Comparison of ENCODE assay signal across 27 cellular contexts in the genomic region with DNA sequence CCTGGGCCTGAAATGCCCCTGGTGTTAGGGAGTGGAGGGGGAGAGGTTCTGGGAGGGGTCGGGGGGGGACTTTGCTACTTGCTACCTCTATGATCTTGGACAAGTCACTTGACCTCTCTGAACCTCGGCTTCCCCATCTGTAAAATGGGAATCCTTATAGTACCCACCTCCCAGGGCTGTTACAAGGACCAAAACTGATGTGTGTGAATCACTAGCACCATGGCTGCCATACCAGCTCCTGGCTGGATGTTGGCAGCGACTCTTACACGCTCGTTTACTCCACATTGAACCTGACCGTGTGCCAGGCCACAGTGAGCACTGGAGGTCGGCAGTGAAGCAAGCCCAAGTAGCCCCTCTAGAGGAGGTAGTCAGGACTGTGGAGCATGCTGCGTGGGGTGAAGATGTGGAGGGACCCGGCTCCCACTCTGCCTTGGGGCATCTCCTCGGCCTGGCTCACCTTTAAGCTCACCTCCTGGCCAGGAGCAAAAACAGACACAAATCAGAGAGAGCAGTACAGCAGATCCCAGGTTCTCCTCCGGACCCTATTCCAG. TPM values are rescaled to one million over a fixed set of nuclear protein-coding genes. Genes with fewer than 3 reads are reported as not detected.
DNase-seq lines count a peak whose midpoint lies in the region; ATAC-seq and TF ChIP-seq lines count a peak whose summit lies in the region.
"Had no signal": no experiment of that assay in that cellular context is flagged by ENCODE, and none has a peak within 500 bp of the region (broad histone marks: within the 10 kb centered on the region; RNA-seq: fewer than 3 reads in every experiment).

No MANE protein-coding gene starts in this region.

- H3K9ac ChIP-seq in mesenchymal stem cell (ENCODE audit: low read length), result peak overlapping the region; percentile 25

- H3K27ac ChIP-seq in left ventricle myocardium inferior (replicated peaks) (no peak overlapping the region), WERI-Rb-1 (no peak overlapping the region), mesenchymal stem cell (ENCODE audit: low read length, poor library complexity, severe bottlenecking) (no peak overlapping the region)
- H3K27ac ChIP-seq: ascending aorta, coronary artery, epithelial cell of prostate, neutrophil, psoas muscle, SJSA1 had no signal

- no peak overlapping the region for H3K4me3 Mint-ChIP-seq in type B pancreatic cell
- H3K4me3 Mint-ChIP-seq: activated B cell treated with CpG ODN at 0.5 μM for 24 hours; activated naive CD8-positive, alpha-beta T cell; memory B cell; T-cell had no signal

- peak overlapping the region; percentile 29 for H2AFZ ChIP-seq in mesenchymal stem cell (ENCODE audit: low read depth, low read length)

- peak overlapping the region; percentile 19 for H2AK5ac ChIP-seq in mesenchymal stem cell (ENCODE audit: low read length, severe bottlenecking)

- no peaks in the 10 kb centered on the region for H3K27me3 Mint-ChIP-seq in type B pancreatic cell
- H3K27me3 Mint-ChIP-seq: activated B cell treated with CpG ODN at 0.5 μM for 24 hours; activated naive CD8-positive, alpha-beta T cell; memory B cell had no signal

- 85% methylated on average over 10 of the region's 11 CpGs for WGBS in mesenchymal stem cell

- no peak overlapping the region for H3K23ac ChIP-seq in mesenchymal stem cell (ENCODE audit: low read length in 2 of 2)

- H2BK120ac ChIP-seq in mesenchymal stem cell (ENCODE audit: low read depth, low read length), result no peak overlapping the region

- peak overlapping the region; percentile 88 to 93 for H3K18ac ChIP-seq in mesenchymal stem cell (ENCODE audit: low read depth in 1 of 2, low read length in 2 of 2)

- H3K27me3 ChIP-seq in left ventricle myocardium inferior (ENCODE audit: low read depth) (no peaks in the 10 kb centered on the region), WERI-Rb-1 (ENCODE audit: insufficient read depth, low read depth, severe bottlenecking) (no peaks in the 10 kb centered on the region), mesenchymal stem cell (ENCODE audit: control insufficient read depth in 1 of 2, insufficient read depth in 1 of 2, low read length in 2 of 2) (no peaks in the 10 kb centered on the region)
- H3K27me3 ChIP-seq: ascending aorta, SJSA1 had no signal

- no peaks in the 10 kb centered on the region for H3K9me3 Mint-ChIP-seq in type B pancreatic cell
- H3K9me3 Mint-ChIP-seq: activated T-helper 2 cell treated with anti-CD3 and anti-CD28 coated beads, Interferon-gamma antibody, Interleukin-2, Interleukin-4, amounts not matched to agents 10 μg/mL and 5 μg/mL and 100 μg/mL, durations not matched to agents 14 hours and 24 hours and 36 hours; memory B cell had no signal

- peak overlapping the region in 1 of 2 experiments; percentile 89 for H2BK12ac ChIP-seq in mesenchymal stem cell (ENCODE audit: low read length in 2 of 2)

- H3K27ac Mint-ChIP-seq in type B pancreatic cell, result no peak overlapping the region
- H3K27ac Mint-ChIP-seq: activated B cell treated with CpG ODN at 0.5 μM for 24 hours; activated naive CD8-positive, alpha-beta T cell; activated T-helper 2 cell treated with anti-CD3 and anti-CD28 coated beads, Interferon-gamma antibody, Interleukin-2, Interleukin-4, amounts not matched to agents 10 μg/mL and 5 μg/mL and 100 μg/mL, durations not matched to agents 14 hours and 24 hours and 36 hours; memory B cell; T-cell had no signal

- H3K9me3 ChIP-seq in left ventricle myocardium inferior (replicated peaks) (peaks cover 5% of the 10 kb centered on the region), WERI-Rb-1 (ENCODE audit: severe bottlenecking) (no peaks in the 10 kb centered on the region), mesenchymal stem cell (ENCODE audit: control insufficient read depth, low read length) (no peaks in the 10 kb centered on the region)
- H3K9me3 ChIP-seq: ascending aorta, neutrophil, SJSA1 had no signal

- peak overlapping the region; percentile 99 for H4K8ac ChIP-seq in mesenchymal stem cell (ENCODE audit: low read length)

- H3K4me1 ChIP-seq in left ventricle myocardium inferior (peaks cover 35% of the 10 kb centered on the region), mesenchymal stem cell (ENCODE audit: control insufficient read depth, insufficient read depth, low read depth, low read length) (peaks cover 38% of the 10 kb centered on the region)

- peak overlapping the region; percentile 100 for H2BK15ac ChIP-seq in mesenchymal stem cell (ENCODE audit: low read depth, poor library complexity, severe bottlenecking)

- peak overlapping the region in 1 of 2 experiments; percentile 86 for H3K14ac ChIP-seq in mesenchymal stem cell (ENCODE audit: low read length in 2 of 2)

- intact Hi-C loops in left cardiac atrium (cut with DNase I) (loop anchor here in 1 of 2 donors (5.0 kb wide), 1 partner anchor 111 kb away; no protein-coding TSS in a partner anchor), left ventricle myocardium inferior (cut with micrococcal nuclease) (loop anchor here (5.0 kb wide), 1 partner anchor 111 kb away; no protein-coding TSS in a partner anchor)

- H3K4me2 ChIP-seq in mesenchymal stem cell (ENCODE audit: low read length, poor library complexity, severe bottlenecking), result no peak overlapping the region

- no peaks in the 10 kb centered on the region for H3K79me1 ChIP-seq in mesenchymal stem cell (replicated peaks; ENCODE audit: low read length, poor library complexity, severe bottlenecking)

- TF ChIP-seq CTCF in left ventricle myocardium inferior (IDR thresholded peaks at IDR 0.05; ENCODE audit: borderline replicate concordance), result no peak
- no peak for TF ChIP-seq CTCF in WERI-Rb-1 (IDR thresholded peaks at IDR 0.05; ENCODE audit: low read depth, low read length)
- no peak for TF ChIP-seq CTCF in type B pancreatic cell (conservative IDR thresholded peaks at IDR 0.05)

- DNase-seq in left cardiac atrium, result peak; percentile 14
- DNase-seq in left ventricle myocardium inferior, result no peak
- peak; percentile 0 for DNase-seq in WERI-Rb-1
- no peak for DNase-seq in mesenchymal stem cell
- peak; percentile 40 for DNase-seq in type B pancreatic cell (ENCODE audit: extremely low spot score, unreplicated experiment)
- no peak for DNase-seq in NCI-H2107 (lab: John Stamatoyannopoulos, UW)
- DNase-seq in HuH-7 (ENCODE audit: low spot score), result no peak
- DNase-seq: activated B cell treated with CpG ODN at 0.5 μM for 24 hours; activated CD4-positive, alpha-beta T cell treated with anti-CD3 and anti-CD28 coated beads, Interleukin-2, amount 50 U/mL, for 48 hours; effector memory CD4-positive, alpha-beta T cell; hippocampal formation; NCI-H1694 treated with DMSO at 0.1 percent for 48 hours; NCI-H82; stimulated activated CD4-positive, alpha-beta T cell treated with anti-CD3 and anti-CD28 coated beads, Interleukin-4, amount 100 ng/mL, for 4 hours; T-cell; trophoblast cell had no signal

- peaks cover 9% of the 10 kb centered on the region for H3K4me1 Mint-ChIP-seq in type B pancreatic cell (ENCODE audit: unreplicated experiment)

- H3K4me3 ChIP-seq in left ventricle myocardium inferior, result no peak overlapping the region
- no peak overlapping the region for H3K4me3 ChIP-seq in WERI-Rb-1 (ENCODE audit: low read depth, low read length)
- H3K4me3 ChIP-seq in mesenchymal stem cell (ENCODE audit: insufficient read depth in 1 of 2, low read depth in 1 of 2, low read length in 2 of 2), result no peak overlapping the region
- H3K4me3 ChIP-seq: ascending aorta, coronary artery, psoas muscle, SJSA1 had no signal

- H3K36me3 ChIP-seq in left ventricle myocardium inferior (no peaks in the 10 kb centered on the region), WERI-Rb-1 (no peaks in the 10 kb centered on the region), mesenchymal stem cell (ENCODE audit: control insufficient read depth in 1 of 2, insufficient read depth in 2 of 2, low read depth in 1 of 2, low read length in 2 of 2) (peaks cover 0 to 5% of the 10 kb centered on the region in 2 experiments)
- H3K36me3 ChIP-seq: ascending aorta, neutrophil, SJSA1 had no signal

- no peak for ATAC-seq in left cardiac atrium
- ATAC-seq: left colon, psoas muscle, sciatic nerve, T-cell had no signal

- H3K4ac ChIP-seq in mesenchymal stem cell (ENCODE audit: low read depth in 1 of 2, low read length in 2 of 2), result peak overlapping the region in 1 of 2 experiments; percentile 55

- H3K36me3 Mint-ChIP-seq in type B pancreatic cell, result no peaks in the 10 kb centered on the region
- H3K36me3 Mint-ChIP-seq: activated naive CD8-positive, alpha-beta T cell; memory B cell had no signal

- H4K91ac ChIP-seq in mesenchymal stem cell (ENCODE audit: low read length), result peak overlapping the region; percentile 93

- H2BK5ac ChIP-seq in mesenchymal stem cell (ENCODE audit: low read depth, low read length, poor library complexity, severe bottlenecking), result no peak overlapping the region

RNA-seq across cellular contexts. Expression of a gene that starts 28.9 kb away (rescaled TPM):
- total RNA-seq in left cardiac atrium (100 to 1,000 TPM; 110 to 155 TPM), left ventricle myocardium inferior (150 TPM), type B pancreatic cell (ENCODE audit: low replicate concordance) (67.5 and 91.3 TPM in 2 replicates)
- polyA plus RNA-seq in mesenchymal stem cell (2013, experiment 1 of 2), result 49.4 TPM
- polyA plus RNA-seq in mesenchymal stem cell (2013, experiment 2 of 2), result 50.7 TPM

Comparison
In these comparisons a context has a peak if more than half of its experiments do, and no peak if none do; other contexts are left out.
1. DNase-seq: peak in left cardiac atrium (single experiment), WERI-Rb-1 (single experiment) and type B pancreatic cell (single experiment); none in left ventricle myocardium inferior (single experiment), mesenchymal stem cell (single experiment), NCI-H2107 (single experiment) and HuH-7 (single experiment).